In the genomic region with DNA sequence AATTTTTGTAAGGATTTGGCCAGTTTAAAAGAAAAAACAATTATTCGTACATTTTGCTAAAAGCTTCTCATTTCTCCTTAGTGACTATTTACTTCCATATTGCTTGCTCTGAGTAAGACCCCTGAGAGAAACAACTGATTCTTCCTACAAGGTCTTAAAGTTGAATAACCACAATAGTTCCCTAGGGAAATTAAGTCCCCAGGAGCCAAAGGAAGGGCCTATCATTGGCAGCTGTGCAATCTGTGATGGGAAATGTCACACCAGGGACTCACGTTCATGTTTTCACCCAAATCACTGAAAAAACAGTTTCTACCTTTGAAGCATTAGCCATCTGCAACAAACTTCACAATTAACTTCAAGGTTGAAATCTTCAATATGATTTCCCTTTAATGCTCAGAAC, we compare ENCODE assay signal across 22 cellular contexts.
"Had no signal": no experiment of that assay in that cellular context is flagged by ENCODE, and none has a peak within 500 bp of the region (broad histone marks: within the 10 kb centered on the region; RNA-seq: fewer than 3 reads in every experiment).

No MANE protein-coding gene starts in this region.

- H3K4me3 ChIP-seq: heart left ventricle, lung, psoas muscle, right lobe of liver, spleen, tibial artery, upper lobe of left lung, uterus had no signal

- H3K9me3 ChIP-seq: heart left ventricle, neutrophil, psoas muscle, right lobe of liver, spleen, tibial artery, upper lobe of left lung, uterus had no signal

- H3K4me1 ChIP-seq: heart left ventricle, psoas muscle, right lobe of liver, spleen, tibial artery, upper lobe of left lung, uterus had no signal

- H3K9me3 Mint-ChIP-seq: naive B cell; stimulated activated memory B cell treated with anti-CD40 and anti-IgM and Interleukin-4, amounts not matched to agents 10 μg/mL and 1 μg/mL and 100 μg/mL, for 72 hours; stimulated activated naive CD8-positive, alpha-beta T cell treated with anti-CD3 and anti-CD28 coated beads, Interleukin-15, Interleukin-2, amounts not matched to agents 100 ng/mL and 50 ng/mL, for 24 hours had no signal

- H3K27me3 Mint-ChIP-seq: naive B cell; stimulated activated memory B cell treated with anti-CD40 and anti-IgM and Interleukin-4, amounts not matched to agents 10 μg/mL and 1 μg/mL and 100 μg/mL, for 72 hours; stimulated activated naive CD8-positive, alpha-beta T cell treated with anti-CD3 and anti-CD28 coated beads, Interleukin-15, Interleukin-2, amounts not matched to agents 100 ng/mL and 50 ng/mL, for 24 hours had no signal

- ATAC-seq: esophagus mucosa; heart left ventricle; left colon; left ventricle myocardium superior; psoas muscle; right lobe of liver; stimulated activated memory B cell treated with anti-CD40 and anti-IgM and Interleukin-4, amounts not matched to agents 10 μg/mL and 1 μg/mL and 100 μg/mL, for 72 hours had no signal

- H3K4me3 Mint-ChIP-seq: naive B cell; stimulated activated memory B cell treated with anti-CD40 and anti-IgM and Interleukin-4, amounts not matched to agents 10 μg/mL and 1 μg/mL and 100 μg/mL, for 72 hours; stimulated activated naive CD8-positive, alpha-beta T cell treated with anti-CD3 and anti-CD28 coated beads, Interleukin-15, Interleukin-2, amounts not matched to agents 100 ng/mL and 50 ng/mL, for 24 hours had no signal

- DNase-seq: effector memory CD4-positive, alpha-beta T cell; heart left ventricle; hippocampal formation; left colon; left ventricle myocardium superior; mesendoderm; naive B cell; psoas muscle; retina; right lobe of liver; spleen; stimulated activated CD4-positive, alpha-beta T cell treated with anti-CD3 and anti-CD28 coated beads, Interleukin-15, amount 100 ng/mL, for 24 hours; stimulated activated CD4-positive, alpha-beta T cell treated with anti-CD3 and anti-CD28 coated beads, Interleukin-1b, Interleukin-23, amount 100 ng/mL, for 48 hours; stimulated activated CD4-positive, alpha-beta T cell treated with anti-CD3 and anti-CD28 coated beads, Interleukin-4, amount 100 ng/mL, for 24 hours; tibial artery; upper lobe of left lung; uterus had no signal

- H3K27ac ChIP-seq: heart left ventricle, psoas muscle, right lobe of liver, spleen, tibial artery, upper lobe of left lung, uterus had no signal

- H3K4me1 Mint-ChIP-seq: naive B cell; stimulated activated memory B cell treated with anti-CD40 and anti-IgM and Interleukin-4, amounts not matched to agents 10 μg/mL and 1 μg/mL and 100 μg/mL, for 72 hours had no signal

- H3K36me3 ChIP-seq: uterus had no signal

- H3K27me3 ChIP-seq: heart left ventricle, neutrophil, right lobe of liver, spleen, tibial artery, upper lobe of left lung, uterus had no signal

- H3K27ac Mint-ChIP-seq: stimulated activated memory B cell treated with anti-CD40 and anti-IgM and Interleukin-4, amounts not matched to agents 10 μg/mL and 1 μg/mL and 100 μg/mL, for 72 hours; stimulated activated naive CD8-positive, alpha-beta T cell treated with anti-CD3 and anti-CD28 coated beads, Interleukin-15, Interleukin-2, amounts not matched to agents 100 ng/mL and 50 ng/mL, for 24 hours had no signal
